19 cellular contexts compared by ENCODE assay signal in genomic region chr16:62213763-62214162, GRCh38.
DNase-seq lines count a peak whose midpoint lies in the region; ATAC-seq, FAIRE-seq and TF ChIP-seq lines count a peak whose summit lies in the region.
"Had no signal": no experiment of that assay in that cellular context is flagged by ENCODE, and none has a peak within 500 bp of the region (broad histone marks: within the 10 kb centered on the region; RNA-seq: fewer than 3 reads in every experiment).

No MANE protein-coding gene starts in this region.

- peak; percentile 31 for TF ChIP-seq CTCF in C4-2B (conservative IDR thresholded peaks at IDR 0.05)
- 0 out of 2 replicates have a peak, but pooled peaks have one; percentile 22 for TF ChIP-seq CTCF in PC-3 (conservative IDR thresholded peaks at IDR 0.05; ENCODE audit: low read depth, low read length)

- H3K79me2 ChIP-seq in PC-3 (ENCODE audit: low read length) = no peaks in the 10 kb centered on the region

- ATAC-seq in PC-3 (no peak), HG02973 (IDR thresholded peaks at IDR 0.05; ENCODE audit: unreplicated experiment) (no peak)
- no peak for ATAC-seq in activated CD8-positive, alpha-beta memory T cell treated with anti-CD3 and anti-CD28 coated beads, Interleukin-2, amount 10 ng/mL, durations not matched to agents 7 days and 5 days
- ATAC-seq: naive thymus-derived CD4-positive, alpha-beta T cell; right cardiac atrium; Right ventricle myocardium inferior had no signal

- H3K9ac ChIP-seq in PC-3 (ENCODE audit: low read length) = no peak overlapping the region
- H3K9ac ChIP-seq: BLaER1 had no signal

- no peak for FAIRE-seq in H54 (lab: Jason Lieb, UNC)
- FAIRE-seq: G401.6, kidney had no signal

- H3K9me2 ChIP-seq in PC-3 (replicated peaks; ENCODE audit: low read length) = no peaks in the 10 kb centered on the region

- H3K4me2 ChIP-seq in PC-3 (ENCODE audit: low read length) = no peak overlapping the region
- H3K4me2 ChIP-seq: BLaER1 had no signal

- no peak for TF ChIP-seq POLR2A in H54 (IDR thresholded peaks at IDR 0.05; ENCODE audit: low read depth, low read length)

- H3K36me3 Mint-ChIP-seq in activated CD8-positive, alpha-beta memory T cell treated with anti-CD3 and anti-CD28 coated beads, Interleukin-2, amount 10 ng/mL, durations not matched to agents 7 days and 5 days = no peaks in the 10 kb centered on the region
- H3K36me3 Mint-ChIP-seq: naive thymus-derived CD4-positive, alpha-beta T cell had no signal

- H3K27ac Mint-ChIP-seq in activated CD8-positive, alpha-beta memory T cell treated with anti-CD3 and anti-CD28 coated beads, Interleukin-2, amount 10 ng/mL, durations not matched to agents 7 days and 5 days = no peak overlapping the region
- H3K27ac Mint-ChIP-seq: naive thymus-derived CD4-positive, alpha-beta T cell had no signal

- intact Hi-C loops in PC-3 (cut with micrococcal nuclease) = no loop called here

- CTCF ChIA-PET in PC-3 (lab: Charles Lee) = no interaction called here
- CTCF ChIA-PET in activated CD8-positive, alpha-beta memory T cell treated with anti-CD3 and anti-CD28 coated beads, Interleukin-2, amount 10 ng/mL, durations not matched to agents 7 days and 5 days (lab: Charles Lee) = no interaction called here

- no peaks in the 10 kb centered on the region for H3K4me1 Mint-ChIP-seq in activated CD8-positive, alpha-beta memory T cell treated with anti-CD3 and anti-CD28 coated beads, Interleukin-2, amount 10 ng/mL, durations not matched to agents 7 days and 5 days
- H3K4me1 Mint-ChIP-seq: naive thymus-derived CD4-positive, alpha-beta T cell had no signal

- no peaks in the 10 kb centered on the region for H3K4me1 ChIP-seq in PC-3 (ENCODE audit: insufficient read depth, low read length)
- H3K4me1 ChIP-seq: BLaER1, stomach had no signal

- no TSS peak for BruUV-seq in PC-3 (replicated peaks; lab: Mats Ljungman, UMichigan)

- H3F3A ChIP-seq in PC-3 (ENCODE audit: low read length, unreplicated experiment) = no peaks in the 10 kb centered on the region

- no peak overlapping the region for H3K4me3 Mint-ChIP-seq in activated CD8-positive, alpha-beta memory T cell treated with anti-CD3 and anti-CD28 coated beads, Interleukin-2, amount 10 ng/mL, durations not matched to agents 7 days and 5 days
- H3K4me3 Mint-ChIP-seq: naive thymus-derived CD4-positive, alpha-beta T cell had no signal

- no peak overlapping the region for H3K4me3 ChIP-seq in PC-3 (ENCODE audit: low read length)
- H3K4me3 ChIP-seq: BLaER1, stomach had no signal

- POLR2A ChIA-PET in PC-3 (lab: Charles Lee; ENCODE audit: unreplicated experiment) = no interaction called here

- no peaks in the 10 kb centered on the region for H3K27me3 Mint-ChIP-seq in activated CD8-positive, alpha-beta memory T cell treated with anti-CD3 and anti-CD28 coated beads, Interleukin-2, amount 10 ng/mL, durations not matched to agents 7 days and 5 days
- H3K27me3 Mint-ChIP-seq: naive thymus-derived CD4-positive, alpha-beta T cell had no signal

- H3K9me3 Mint-ChIP-seq in activated CD8-positive, alpha-beta memory T cell treated with anti-CD3 and anti-CD28 coated beads, Interleukin-2, amount 10 ng/mL, durations not matched to agents 7 days and 5 days (ENCODE audit: low read depth) = peaks cover 10% of the 10 kb centered on the region

- DNase-seq in H4 (ENCODE audit: low spot score) (peak; percentile 12), PC-3 (no peak), islet precursor cell (peak; percentile 63), H54 (ENCODE audit: insufficient read length, low spot score) (no peak)
- no peak for DNase-seq in activated CD8-positive, alpha-beta memory T cell treated with anti-CD3 and anti-CD28 coated beads, Interleukin-2, amount 10 ng/mL, durations not matched to agents 7 days and 5 days
- no peak for DNase-seq in central memory CD4-positive, alpha-beta T cell
- DNase-seq: dermis blood vessel endothelial cell; foreskin fibroblast; kidney; naive thymus-derived CD4-positive, alpha-beta T cell; stimulated activated CD4-positive, alpha-beta T cell treated with anti-CD3 and anti-CD28 coated beads, Interleukin-4, amount 100 ng/mL, for 4 hours; stomach had no signal

- no peaks in the 10 kb centered on the region for H3K9me3 ChIP-seq in PC-3 (ENCODE audit: low read length)
- H3K9me3 ChIP-seq: BLaER1 had no signal

- no peaks in the 10 kb centered on the region for H3K27me3 ChIP-seq in PC-3 (ENCODE audit: low read length)
- H3K27me3 ChIP-seq: BLaER1, stomach had no signal

- H4K20me1 ChIP-seq in PC-3 (ENCODE audit: low read length) = no peaks in the 10 kb centered on the region
- H4K20me1 ChIP-seq: BLaER1 had no signal

- H2AFZ ChIP-seq in PC-3 (ENCODE audit: low read length) = no peak overlapping the region

- no peak overlapping the region for H3K27ac ChIP-seq in C4-2B
- H3K27ac ChIP-seq in PC-3 (ENCODE audit: low read length) = no peak overlapping the region
- H3K27ac ChIP-seq: BLaER1, stomach, VCaP had no signal

- H3K36me3 ChIP-seq in PC-3 (ENCODE audit: low read depth, low read length) = no peaks in the 10 kb centered on the region
- H3K36me3 ChIP-seq: BLaER1, stomach had no signal

Comparison
In these comparisons a context has a peak if more than half of its experiments do, and no peak if none do; other contexts are left out.
1. DNase-seq: peak in H4 (single experiment) and islet precursor cell (single experiment); none in PC-3 (single experiment), activated CD8-positive, alpha-beta memory T cell treated with anti-CD3 and anti-CD28 coated beads, Interleukin-2, amount 10 ng/mL, durations not matched to agents 7 days and 5 days (single experiment), central memory CD4-positive, alpha-beta T cell (single experiment) and H54 (single experiment).